Comparison of ENCODE assay signal across 8 cellular contexts in genomic region chr10:31706921-31707571, GRCh38.
DNase-seq lines count a peak whose midpoint lies in the region; ATAC-seq and TF ChIP-seq lines count a peak whose summit lies in the region.

No MANE protein-coding gene starts in this region.

- no peak overlapping the region for H3K9ac ChIP-seq in liver (ENCODE audit: low read depth in 1 of 2, low read length in 2 of 2)

- H3K27me3 ChIP-seq in liver (ENCODE audit: control insufficient read depth in 4 of 4, insufficient read depth in 4 of 4, low read length in 3 of 4), result peaks cover 0 to 4% (median 0%) of the 10 kb centered on the region in 4 donors

- peak overlapping the region; percentile 33 to 67 for H3K27ac ChIP-seq in liver (ENCODE audit: low read depth in 1 of 2, low read length in 2 of 2)

- 45% methylated on average over 11 of the region's 11 CpGs for WGBS in liver

- no peak for TF ChIP-seq CTCF in liver (IDR thresholded peaks at IDR 0.05; ENCODE audit: low read depth, low read length, missing input control)
- TF ChIP-seq CTCF in type B pancreatic cell (conservative IDR thresholded peaks at IDR 0.05), result no peak
- no peak for TF ChIP-seq CTCF in GM10266 (IDR thresholded peaks at IDR 0.05; ENCODE audit: control insufficient read depth, insufficient read depth, low read depth, missing control alignments)

- ATAC-seq in HG03175 (IDR thresholded peaks at IDR 0.05; ENCODE audit: unreplicated experiment), result peak; percentile 33

- no peak for TF ChIP-seq RAD21 in liver (IDR thresholded peaks at IDR 0.05)

- no peak overlapping the region for H3K4me3 ChIP-seq in liver (ENCODE audit: low read depth in 1 of 3, low read length in 3 of 3)

- DNase-seq in T-helper 2 cell treated with Interferon-gamma antibody and Interleukin-4, amounts not matched to agents 5 μg/mL and 100 μg/mL, for 36 hours (ENCODE audit: low spot score), result no peak
- DNase-seq in T-helper 2 cell, result no peak
- DNase-seq in type B pancreatic cell (ENCODE audit: extremely low spot score, unreplicated experiment), result no peak
- no peak for DNase-seq in NCI-H2227 (lab: John Stamatoyannopoulos, UW; ENCODE audit: unreplicated experiment)
- DNase-seq in GM10266 (ENCODE audit: extremely low spot score), result no peak

- H3K9me3 Mint-ChIP-seq in T-helper 2 cell treated with Interferon-gamma antibody and Interleukin-4, amounts not matched to agents 5 μg/mL and 100 μg/mL, for 36 hours, result peaks cover 30% of the 10 kb centered on the region
- H3K9me3 Mint-ChIP-seq in activated naive CD8-positive, alpha-beta T cell (ENCODE audit: low read depth), result peaks cover 10% of the 10 kb centered on the region
- peaks cover 14% of the 10 kb centered on the region for H3K9me3 Mint-ChIP-seq in type B pancreatic cell

- peak overlapping the region; percentile 85 for H3K27ac Mint-ChIP-seq in T-helper 2 cell treated with Interferon-gamma antibody and Interleukin-4, amounts not matched to agents 5 μg/mL and 100 μg/mL, for 36 hours
- peak overlapping the region; percentile 66 for H3K27ac Mint-ChIP-seq in activated naive CD8-positive, alpha-beta T cell
- peak overlapping the region; percentile 36 for H3K27ac Mint-ChIP-seq in type B pancreatic cell

- no peaks in the 10 kb centered on the region for H3K27me3 Mint-ChIP-seq in T-helper 2 cell treated with Interferon-gamma antibody and Interleukin-4, amounts not matched to agents 5 μg/mL and 100 μg/mL, for 36 hours (ENCODE audit: low read depth)
- H3K27me3 Mint-ChIP-seq in activated naive CD8-positive, alpha-beta T cell, result no peaks in the 10 kb centered on the region
- H3K27me3 Mint-ChIP-seq in type B pancreatic cell, result peaks cover 4% of the 10 kb centered on the region

- H3K9me3 ChIP-seq in liver (ENCODE audit: control insufficient read depth in 4 of 4, low read length in 3 of 4), result peaks cover 0 to 3% (median 0%) of the 10 kb centered on the region in 4 donors

- H3K36me3 ChIP-seq in liver (ENCODE audit: control insufficient read depth in 4 of 4, insufficient read depth in 3 of 4, low read depth in 1 of 4, low read length in 3 of 4), result no peaks in the 10 kb centered on the region

- peaks cover 22% of the 10 kb centered on the region for H3K4me1 Mint-ChIP-seq in T-helper 2 cell treated with Interferon-gamma antibody and Interleukin-4, amounts not matched to agents 5 μg/mL and 100 μg/mL, for 36 hours (ENCODE audit: low read depth)
- H3K4me1 Mint-ChIP-seq in activated naive CD8-positive, alpha-beta T cell (ENCODE audit: low read depth), result peaks cover 18% of the 10 kb centered on the region
- peaks cover 26% of the 10 kb centered on the region for H3K4me1 Mint-ChIP-seq in type B pancreatic cell (ENCODE audit: unreplicated experiment)

- peaks cover 3% of the 10 kb centered on the region for H3K36me3 Mint-ChIP-seq in T-helper 2 cell treated with Interferon-gamma antibody and Interleukin-4, amounts not matched to agents 5 μg/mL and 100 μg/mL, for 36 hours (ENCODE audit: low read depth)
- peaks cover 17% of the 10 kb centered on the region for H3K36me3 Mint-ChIP-seq in activated naive CD8-positive, alpha-beta T cell
- H3K36me3 Mint-ChIP-seq in type B pancreatic cell, result peaks cover 3% of the 10 kb centered on the region

- H3K4me1 ChIP-seq in liver (ENCODE audit: control insufficient read depth in 4 of 4, insufficient read depth in 4 of 4, low read length in 3 of 4), result peaks cover 0 to 12% (median 4%) of the 10 kb centered on the region in 4 donors

- peak overlapping the region; percentile 66 for H3K4me3 Mint-ChIP-seq in T-helper 2 cell treated with Interferon-gamma antibody and Interleukin-4, amounts not matched to agents 5 μg/mL and 100 μg/mL, for 36 hours
- H3K4me3 Mint-ChIP-seq in activated naive CD8-positive, alpha-beta T cell, result peak overlapping the region; percentile 12
- peak overlapping the region; percentile 31 for H3K4me3 Mint-ChIP-seq in type B pancreatic cell

TF ChIP-seq in liver, 16 proteins besides CTCF, POLR2A, EP300 and RAD21:
- TF ChIP-seq TAF1 (conservative IDR thresholded peaks at IDR 0.05) (no peak), FOXA2 (IDR thresholded peaks at IDR 0.05) (no peak), YY1 (IDR thresholded peaks at IDR 0.05) (no peak), REST (IDR thresholded peaks at IDR 0.05) (no peak), NR2F2 (IDR thresholded peaks at IDR 0.05) (no peak), SP1 (IDR thresholded peaks at IDR 0.05) (no peak), GABPA (IDR thresholded peaks at IDR 0.05 in 1 of 2, conservative IDR thresholded peaks at IDR 0.05 in 1 of 2) (no peak), EGR1 (IDR thresholded peaks at IDR 0.05; ENCODE audit: low read depth in 2 of 2) (no peak)

Comparison
In these comparisons a context has a peak if more than half of its experiments do, and no peak if none do; other contexts are left out.
1. H3K4me3 Mint-ChIP-seq: peak in every context shown above with its lines; median percentile 66 in T-helper 2 cell treated with Interferon-gamma antibody and Interleukin-4, amounts not matched to agents 5 μg/mL and 100 μg/mL, for 36 hours; 31 in type B pancreatic cell; 12 in activated naive CD8-positive, alpha-beta T cell.